9 cellular contexts compared by ENCODE assay signal in genomic region chr17:43840814-43841213, GRCh38. TPM values are rescaled to one million over a fixed set of nuclear protein-coding genes. Genes with fewer than 3 reads are reported as not detected.
A peak's percentile ranks its signal among the peaks of the same experiment; 100 is the strongest.
DNase-seq lines count a peak whose midpoint lies in the region; ATAC-seq and TF ChIP-seq lines count a peak whose summit lies in the region.
"Had no signal": no experiment of that assay in that cellular context is flagged by ENCODE, and none has a peak within 500 bp of the region (broad histone marks: within the 10 kb centered on the region; RNA-seq: fewer than 3 reads in every experiment).

No MANE protein-coding gene starts in this region.

- no peak overlapping the region for H3T11ph ChIP-seq in H9 (ENCODE audit: low read length)

- no peak overlapping the region for H3K9ac ChIP-seq in H9 (ENCODE audit: extremely low read depth, insufficient read length, low read length)

- no peak overlapping the region for H2BK120ac ChIP-seq in H9 (ENCODE audit: low read depth, low read length, poor library complexity, severe bottlenecking)

- no peak overlapping the region for H2BK15ac ChIP-seq in H9 (ENCODE audit: low read depth, low read length)

- H3K4me1 Mint-ChIP-seq in H9 = peaks cover 8% of the 10 kb centered on the region in 2 experiments

- no peaks in the 10 kb centered on the region for H3K79me2 ChIP-seq in H9 (ENCODE audit: insufficient read depth, low read length)

- H2AK5ac ChIP-seq in H9 (ENCODE audit: insufficient read length, low read length) = no peak overlapping the region

- no peaks in the 10 kb centered on the region for H3K36me3 ChIP-seq in A673 (ENCODE audit: insufficient read depth, low read length, poor library complexity, severe bottlenecking)
- H3K36me3 ChIP-seq: esophagus squamous epithelium had no signal

- H4K20me1 ChIP-seq in H9 (ENCODE audit: control insufficient read depth, insufficient read depth, insufficient read length) = no peaks in the 10 kb centered on the region

- no peaks in the 10 kb centered on the region for H3K27me3 ChIP-seq in A673 (replicated peaks; ENCODE audit: insufficient read depth, low read depth, low read length, poor library complexity)
- H3K27me3 ChIP-seq in H9 (ENCODE audit: insufficient read depth, low read length) = no peaks in the 10 kb centered on the region
- H3K27me3 ChIP-seq in right cardiac atrium (ENCODE audit: control insufficient read depth, insufficient read depth) = no peaks in the 10 kb centered on the region
- H3K27me3 ChIP-seq: esophagus squamous epithelium had no signal

- peaks cover 11% of the 10 kb centered on the region for H3K27me3 Mint-ChIP-seq in H9 (ENCODE audit: low read depth)

- H2BK5ac ChIP-seq in H9 (ENCODE audit: insufficient read length, low read length) = no peak overlapping the region

- POLR2A ChIA-PET in A673 (lab: Charles Lee; ENCODE audit: low non-redundant PET) = no interaction called here

- no peak overlapping the region for H2BK12ac ChIP-seq in H9 (ENCODE audit: insufficient read length, low read depth, low read length)

- no peak overlapping the region for H4K91ac ChIP-seq in H9 (ENCODE audit: insufficient read length, low read depth, low read length)

- H2BK20ac ChIP-seq in H9 (ENCODE audit: low read depth, low read length, poor library complexity, severe bottlenecking) = no peak overlapping the region

- no peak overlapping the region for H3K4ac ChIP-seq in H9 (ENCODE audit: low read depth, low read length)

- H3K4me3 ChIP-seq in A673 (ENCODE audit: low read depth, low read length, poor library complexity, severe bottlenecking) (no peak overlapping the region), right cardiac atrium (ENCODE audit: low read length) (no peak overlapping the region)
- H3K4me3 ChIP-seq: esophagus squamous epithelium had no signal

- no peak overlapping the region for H3K14ac ChIP-seq in H9 (ENCODE audit: insufficient read depth, low read length)

- no TSS peak for BruUV-seq in A673 (replicated peaks; lab: Mats Ljungman, UMichigan)

- H3K27ac ChIP-seq in A673 (ENCODE audit: low read depth, low read length, poor library complexity, severe bottlenecking) = no peak overlapping the region
- no peak overlapping the region for H3K27ac ChIP-seq in H9 (ENCODE audit: insufficient read length, low read depth, low read length)
- H3K27ac ChIP-seq in right cardiac atrium (ENCODE audit: low read length) = no peak overlapping the region

- DNase-seq in A673 (ENCODE audit: low spot score) (peak; percentile 49), H9 (no peak), right cardiac atrium (no peak), SKM-1 (lab: John Stamatoyannopoulos, UW; ENCODE audit: unreplicated experiment) (no peak), NCI-H510A treated with DMSO at 0.1 percent for 48 hours (lab: John Stamatoyannopoulos, UW) (no peak)
- DNase-seq: esophagus squamous epithelium had no signal

- no peak overlapping the region for H4K8ac ChIP-seq in H9 (replicated peaks; ENCODE audit: insufficient read length, low read depth, low read length)

- H3K4me1 ChIP-seq in A673 (ENCODE audit: insufficient read depth, low read length, poor library complexity, severe bottlenecking) = no peaks in the 10 kb centered on the region
- H3K4me1 ChIP-seq in H9 (ENCODE audit: insufficient read depth, low read length) = no peaks in the 10 kb centered on the region; the same call in 1 of the 2 replicates
- no peaks in the 10 kb centered on the region for H3K4me1 ChIP-seq in right cardiac atrium (ENCODE audit: control insufficient read depth, insufficient read depth, low read length)

- no peaks in the 10 kb centered on the region for H3K79me1 ChIP-seq in H9 (ENCODE audit: insufficient read depth, low read depth, low read length, poor library complexity, severe bottlenecking)

- no peak overlapping the region for H3K18ac ChIP-seq in H9 (ENCODE audit: insufficient read length, low read depth, low read length)

- no peak overlapping the region for H3K4me3 Mint-ChIP-seq in H9

- no peak overlapping the region for H3K27ac Mint-ChIP-seq in H9

- no peak overlapping the region for H3K4me2 ChIP-seq in H9 (ENCODE audit: insufficient read depth, insufficient read length, low read length)

- H3K56ac ChIP-seq in H9 (ENCODE audit: insufficient read length, low read depth, low read length) = no peak overlapping the region

- WGBS in H9 (ENCODE audit: extremely low coverage, insufficient read length, low lambda C conversion rate) = no CpG with 5 or more reads among the region's 4 CpGs
- WGBS in right cardiac atrium = 38% methylated on average over 4 of the region's 4 CpGs

- H3K23ac ChIP-seq in H9 (ENCODE audit: insufficient read length, low read depth, low read length) = no peak overlapping the region

- H3K9me3 ChIP-seq in A673 (ENCODE audit: low read depth, low read length, poor library complexity, severe bottlenecking) (no peaks in the 10 kb centered on the region), H9 (ENCODE audit: control insufficient read depth, low read depth, low read length) (no peaks in the 10 kb centered on the region), right cardiac atrium (ENCODE audit: control insufficient read depth, low read length) (no peaks in the 10 kb centered on the region)
- H3K9me3 ChIP-seq: esophagus squamous epithelium had no signal

- no peaks in the 10 kb centered on the region for H3K23me2 ChIP-seq in H9 (ENCODE audit: insufficient read length, low read depth, low read length, poor library complexity, severe bottlenecking)

- TF ChIP-seq CTCF in A673 (conservative IDR thresholded peaks at IDR 0.05; ENCODE audit: low read depth, low read length) (peak; percentile 32; the same call in 1 of the 2 replicates), H9 (conservative IDR thresholded peaks at IDR 0.05) (peak; percentile 53)

- H3K9me3 Mint-ChIP-seq in H9 = no peaks in the 10 kb centered on the region

- no peak overlapping the region for H4K5ac ChIP-seq in H9 (ENCODE audit: insufficient read length, low read depth, low read length)

- intact Hi-C loops in A673 (cut with micrococcal nuclease; ENCODE audit: unreplicated experiment) = no loop called here
- intact Hi-C loops in right cardiac atrium (cut with DNase I) = no loop called here

- ATAC-seq in SK-N-SH treated with all-trans-retinoic acid at 6 μM for 48 hours (peak; percentile 69), right cardiac atrium (peak; percentile 47 to 50), GM19395 (IDR thresholded peaks at IDR 0.05; ENCODE audit: unreplicated experiment) (no peak), HG03342 (IDR thresholded peaks at IDR 0.05; ENCODE audit: unreplicated experiment) (no peak)

- CTCF ChIA-PET in A673 (lab: Charles Lee) = interaction anchor here (0.6 to 0.7 kb wide), 2 partner anchors 20 to 38 kb away, joined by 3 to 4 read pairs; no protein-coding TSS in a partner anchor

- no peak overlapping the region for H2AFZ ChIP-seq in H9 (ENCODE audit: low read length)

- H3K36me3 Mint-ChIP-seq in H9 (ENCODE audit: insufficient read depth in 1 of 3, low read depth in 3 of 3) = no peaks in the 10 kb centered on the region

TF ChIP-seq in SK-N-SH treated with all-trans-retinoic acid at 6 μM for 48 hours, 23 proteins besides CTCF, POLR2A, EP300 and RAD21 (continues in another document):
- TF ChIP-seq BACH2 (CRISPR knock-in tag; IDR thresholded peaks at IDR 0.05; ENCODE audit: borderline replicate concordance) (no peak), ARNTL (CRISPR knock-in tag; IDR thresholded peaks at IDR 0.05; ENCODE audit: borderline replicate concordance, low read depth) (no peak), GLIS3 (CRISPR knock-in tag; IDR thresholded peaks at IDR 0.05) (no peak), ZNF565 (CRISPR knock-in tag; conservative IDR thresholded peaks at IDR 0.05; ENCODE audit: low read depth) (no peak), RARB (CRISPR knock-in tag; IDR thresholded peaks at IDR 0.05) (no peak), ESRRG (CRISPR knock-in tag; IDR thresholded peaks at IDR 0.05) (no peak), TOX (CRISPR knock-in tag; IDR thresholded peaks at IDR 0.05; ENCODE audit: borderline replicate concordance) (no peak), CSDC2 (CRISPR knock-in tag; IDR thresholded peaks at IDR 0.05) (no peak), ZC3H10 (CRISPR knock-in tag; IDR thresholded peaks at IDR 0.05) (no peak), OSR1 (CRISPR knock-in tag; IDR thresholded peaks at IDR 0.05) (no peak), CREB5 (CRISPR knock-in tag; IDR thresholded peaks at IDR 0.05; ENCODE audit: low read depth) (no peak), SNAI2 (CRISPR knock-in tag; IDR thresholded peaks at IDR 0.05) (no peak), PPARA (CRISPR knock-in tag; IDR thresholded peaks at IDR 0.05; ENCODE audit: borderline replicate concordance) (no peak), TCF4 (CRISPR knock-in tag; IDR thresholded peaks at IDR 0.05; ENCODE audit: borderline replicate concordance) (no peak), ZNF70 (CRISPR knock-in tag; IDR thresholded peaks at IDR 0.05) (no peak)

RNA-seq across cellular contexts. Expression of gene CD300LG, which starts 6.2 kb away (rescaled TPM):
- not detected in 2 replicates for total RNA-seq in A673 (2021)
- total RNA-seq in H9 (2021) = not detected in 2 replicates
- total RNA-seq in right cardiac atrium = 10 to 100 TPM in 3 of 4 donors, 1 to 10 TPM in 1; 3.8 to 29.2 (median 10.9) TPM
- polyA plus RNA-seq in right cardiac atrium = 20.8 TPM

RNA-seq across cellular contexts. Expression of gene MPP3, which starts 7.9 kb away (rescaled TPM):
- total RNA-seq in A673 (2021) (5.7 and 7.7 TPM in 2 replicates), H9 (2021) (5.7 and 6.9 TPM in 2 replicates), right cardiac atrium (10 to 100 TPM; 42.1 to 77.4 (median 61.5) TPM)
- polyA plus RNA-seq in right cardiac atrium = 46.1 TPM

Comparison
In these comparisons a context has a peak if more than half of its experiments do, and no peak if none do; other contexts are left out.
1. ATAC-seq: peak in SK-N-SH treated with all-trans-retinoic acid at 6 μM for 48 hours (single experiment) and right cardiac atrium (2 of 2); none in GM19395 (single experiment) and HG03342 (single experiment).